In genomic region chr1:81806432-81806770, GRCh38 we compare ENCODE assay signal across 1 cellular context.
TF ChIP-seq lines count a peak whose summit lies in the region.

No MANE protein-coding gene starts in this region.

TF ChIP-seq in neural cell, 6 proteins besides CTCF, POLR2A, EP300 and RAD21:
- TF ChIP-seq REST (IDR thresholded peaks at IDR 0.05; ENCODE audit: borderline replicate concordance) (no peak), EZH2 (IDR thresholded peaks at IDR 0.05; ENCODE audit: borderline replicate concordance, insufficient read depth, low read length, poor library complexity, severe bottlenecking) (no peak), TAF1 (IDR thresholded peaks at IDR 0.05; ENCODE audit: low read depth) (no peak), SMC3 (conservative IDR thresholded peaks at IDR 0.05; ENCODE audit: poor library complexity) (no peak), MXI1 (conservative IDR thresholded peaks at IDR 0.05; ENCODE audit: poor library complexity, severe bottlenecking) (no peak), POLR2AphosphoS5 (IDR thresholded peaks at IDR 0.05) (no peak)
TF ChIP-seq in neural cell: peak in this region for 0.
